In the genomic region with DNA sequence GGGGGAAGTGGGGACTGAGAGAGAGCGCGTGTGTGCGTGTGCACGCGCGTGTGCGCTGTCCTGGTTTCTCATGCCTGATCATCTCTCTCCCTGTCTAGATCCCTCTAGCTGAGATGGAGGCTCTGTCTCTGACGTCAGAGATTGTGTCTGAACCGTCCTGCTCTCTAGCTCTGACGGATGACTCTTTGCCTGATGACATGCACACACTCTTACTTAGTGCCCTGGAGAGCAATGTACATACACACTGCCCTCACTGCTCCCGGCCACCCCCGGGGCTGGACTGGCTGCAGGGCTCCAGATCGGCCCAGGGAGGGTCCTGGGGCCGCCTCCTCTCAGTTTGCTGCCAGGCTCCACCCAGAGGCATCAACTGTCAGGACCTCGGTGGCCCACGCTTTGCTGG, we compare ENCODE assay signal across 14 cellular contexts. TPM values are rescaled to one million over a fixed set of nuclear protein-coding genes. Genes with fewer than 3 reads are reported as not detected.
DNase-seq lines count a peak whose midpoint lies in the region; ATAC-seq and TF ChIP-seq lines count a peak whose summit lies in the region.
"Had no signal": no experiment of that assay in that cellular context is flagged by ENCODE, and none has a peak within 500 bp of the region (broad histone marks: within the 10 kb centered on the region; RNA-seq: fewer than 3 reads in every experiment).

No MANE protein-coding gene starts in this region.

- H2AFZ ChIP-seq in IMR-90 (replicated peaks; ENCODE audit: low read length, poor library complexity) = peak overlapping the region; percentile 48
- H2AFZ ChIP-seq: parathyroid adenoma had no signal

- H3K18ac ChIP-seq in IMR-90 (ENCODE audit: low read depth, low read length) (no peak overlapping the region), mesendoderm (ENCODE audit: low read length) (no peak overlapping the region)

- no peak for TF ChIP-seq POLR2A in IMR-90 (IDR thresholded peaks at IDR 0.05; ENCODE audit: low read depth, low read length)

- H2BK5ac ChIP-seq in IMR-90 (ENCODE audit: low read depth, low read length, poor library complexity, severe bottlenecking) (no peak overlapping the region), mesendoderm (ENCODE audit: low read length) (no peak overlapping the region)

- no peaks in the 10 kb centered on the region for H4K20me1 ChIP-seq in IMR-90 (ENCODE audit: insufficient read depth, low read length)

- dilution Hi-C loops in IMR-90 (cut with HindIII; ENCODE audit: low sequenced_read_pairs, unreplicated experiment) = no loop called here

- ATAC-seq in IMR-90 (ENCODE audit: low read depth) (0 out of 2 replicates have a peak, but pooled peaks have one; percentile 15), HG02885 (IDR thresholded peaks at IDR 0.05; ENCODE audit: poor library complexity, unreplicated experiment) (no peak)
- ATAC-seq: activated CD8-positive, alpha-beta T cell treated with anti-CD3 and anti-CD28 coated beads for 36 hours had no signal

- BruUV-seq in A673 (replicated peaks; lab: Mats Ljungman, UMichigan) = no TSS peak
- no TSS peak for BruUV-seq in IMR-90 (replicated peaks; lab: Mats Ljungman, UMichigan)

- H3K9ac ChIP-seq in IMR-90 (ENCODE audit: low read depth, low read length) = no peak overlapping the region
- H3K9ac ChIP-seq in mesendoderm (ENCODE audit: low read length) = peak overlapping the region; percentile 29
- H3K9ac ChIP-seq: parathyroid adenoma had no signal

- H3K79me1 ChIP-seq in IMR-90 (ENCODE audit: low read depth in 1 of 2, low read length in 2 of 2) (no peaks in the 10 kb centered on the region), mesendoderm (ENCODE audit: low read length) (no peaks in the 10 kb centered on the region)

- H3K4me3 ChIP-seq in A673 (ENCODE audit: low read depth, low read length, poor library complexity, severe bottlenecking) = no peak overlapping the region
- H3K4me3 ChIP-seq in IMR-90 (ENCODE audit: insufficient read depth, low read depth, low read length) = no peak overlapping the region
- no peak overlapping the region for H3K4me3 ChIP-seq in mesendoderm (ENCODE audit: low read length)
- H3K4me3 ChIP-seq in ascending aorta = no peak overlapping the region
- H3K4me3 ChIP-seq: cardiac muscle cell, lower lobe of right lung, tibial nerve had no signal

- H2BK15ac ChIP-seq in IMR-90 (ENCODE audit: low read depth, low read length) (no peak overlapping the region), mesendoderm (replicated peaks; ENCODE audit: low read depth) (no peak overlapping the region)

- H4K8ac ChIP-seq in IMR-90 (ENCODE audit: low read depth in 2 of 2, low read length in 2 of 2) (no peak overlapping the region), mesendoderm (ENCODE audit: low read depth, low read length) (no peak overlapping the region)

- DNase-seq in A673 (ENCODE audit: low spot score) (peak; percentile 40), IMR-90 (peak; percentile 50), mesendoderm (no peak), NCI-H1092 treated with DMSO at 0.1 percent for 48 hours (lab: John Stamatoyannopoulos, UW) (no peak), ascending aorta (ENCODE audit: low spot score in 2 of 2) (no peak), NOMO-1 (lab: John Stamatoyannopoulos, UW; ENCODE audit: unreplicated experiment in 2 of 2) (no peak)
- DNase-seq: activated CD8-positive, alpha-beta T cell treated with anti-CD3 and anti-CD28 coated beads for 36 hours; activated gamma-delta T cell; lower lobe of right lung had no signal

- H4K5ac ChIP-seq in IMR-90 (ENCODE audit: low read depth, low read length) (no peak overlapping the region), mesendoderm (ENCODE audit: low read length) (no peak overlapping the region)

- TF ChIP-seq CTCF in A673 (conservative IDR thresholded peaks at IDR 0.05; ENCODE audit: low read depth, low read length) = no peak
- no peak for TF ChIP-seq CTCF in IMR-90 (conservative IDR thresholded peaks at IDR 0.05; ENCODE audit: low read depth, low read length)
- TF ChIP-seq CTCF in ascending aorta (IDR thresholded peaks at IDR 0.05) = no peak

- H4K91ac ChIP-seq in IMR-90 (ENCODE audit: insufficient read depth, low read depth, low read length) = no peak overlapping the region

- H3K27ac ChIP-seq in A673 (ENCODE audit: low read depth, low read length, poor library complexity, severe bottlenecking) (no peak overlapping the region), IMR-90 (ENCODE audit: insufficient read depth, low read length) (no peak overlapping the region), angular gyrus (ENCODE audit: low read depth, low read length) (peak overlapping the region; percentile 63), mesendoderm (ENCODE audit: low read depth, low read length) (no peak overlapping the region), ascending aorta (no peak overlapping the region)
- H3K27ac ChIP-seq: cardiac muscle cell, lower lobe of right lung, parathyroid adenoma, tibial nerve had no signal

- H3K4me2 ChIP-seq in IMR-90 (ENCODE audit: low read depth, low read length) (no peak overlapping the region), mesendoderm (ENCODE audit: low read length) (no peak overlapping the region)

- H3K4me1 ChIP-seq in A673 (ENCODE audit: insufficient read depth, low read length, poor library complexity, severe bottlenecking) (peaks cover 20% of the 10 kb centered on the region), IMR-90 (ENCODE audit: control insufficient read depth, insufficient read depth, low read length) (peaks cover 2% of the 10 kb centered on the region), mesendoderm (ENCODE audit: control insufficient read depth, low read depth, low read length) (peaks cover 9% of the 10 kb centered on the region), ascending aorta (no peaks in the 10 kb centered on the region)
- H3K4me1 ChIP-seq: parathyroid adenoma had no signal

- H2BK120ac ChIP-seq in IMR-90 (ENCODE audit: low read depth, low read length) (no peak overlapping the region), mesendoderm (ENCODE audit: low read depth, low read length) (no peak overlapping the region)

- no peaks in the 10 kb centered on the region for H3K79me2 ChIP-seq in mesendoderm (ENCODE audit: control insufficient read depth, insufficient read depth, low read length)
- H3K79me2 ChIP-seq: parathyroid adenoma had no signal

- intact Hi-C loops in A673 (cut with micrococcal nuclease; ENCODE audit: unreplicated experiment) = no loop called here
- intact Hi-C loops in IMR-90 (cut with micrococcal nuclease) = no loop called here
- intact Hi-C loops in ascending aorta (cut with DNase I) = no loop called here

- H2AK5ac ChIP-seq in IMR-90 (ENCODE audit: low read depth, low read length) = no peak overlapping the region
- H2AK5ac ChIP-seq in mesendoderm (ENCODE audit: low read length) = no peak overlapping the region

- no peak overlapping the region for H3K14ac ChIP-seq in IMR-90 (replicated peaks; ENCODE audit: low read depth, low read length)

- no peak for TF ChIP-seq RAD21 in IMR-90 (IDR thresholded peaks at IDR 0.05; ENCODE audit: low read length)

- H3K36me3 ChIP-seq in A673 (ENCODE audit: insufficient read depth, low read length, poor library complexity, severe bottlenecking) (no peaks in the 10 kb centered on the region), IMR-90 (ENCODE audit: control insufficient read depth, insufficient read depth, low read length) (no peaks in the 10 kb centered on the region), mesendoderm (ENCODE audit: control insufficient read depth, insufficient read depth, low read length) (no peaks in the 10 kb centered on the region), ascending aorta (no peaks in the 10 kb centered on the region)
- H3K36me3 ChIP-seq: cardiac muscle cell, lower lobe of right lung, tibial nerve had no signal

- no peak overlapping the region for H3K4ac ChIP-seq in IMR-90 (ENCODE audit: low read depth, low read length)
- no peak overlapping the region for H3K4ac ChIP-seq in mesendoderm (ENCODE audit: low read depth, low read length)

- H3K27me3 ChIP-seq in A673 (replicated peaks; ENCODE audit: insufficient read depth, low read depth, low read length, poor library complexity) (no peaks in the 10 kb centered on the region), IMR-90 (ENCODE audit: control insufficient read depth, insufficient read depth, low read length) (no peaks in the 10 kb centered on the region; the same call in 1 of the 2 replicates), mesendoderm (ENCODE audit: insufficient read depth, low read length, poor library complexity) (no peaks in the 10 kb centered on the region), ascending aorta (no peaks in the 10 kb centered on the region)
- H3K27me3 ChIP-seq: cardiac muscle cell had no signal

- no CpG with 5 or more reads among the region's 16 CpGs for WGBS in IMR-90 (ENCODE audit: extremely low coverage in 2 of 2, insufficient read length in 1 of 2), 2 experiments
- no CpG with 5 or more reads among the region's 16 CpGs for WGBS in mesendoderm (ENCODE audit: extremely low coverage, insufficient coverage, low lambda C conversion rate)

- H3K56ac ChIP-seq in IMR-90 (ENCODE audit: extremely low read depth, insufficient read depth, low read length) = no peak overlapping the region
- H3K56ac ChIP-seq in mesendoderm (ENCODE audit: low read length) = peak overlapping the region; percentile 54

- H3K23ac ChIP-seq in IMR-90 (ENCODE audit: low read depth, low read length) (no peak overlapping the region), mesendoderm (ENCODE audit: low read length) (no peak overlapping the region)

- CTCF ChIA-PET in A673 (lab: Charles Lee) (interaction anchor here (0.7 kb wide), 1 partner anchor 9 kb away, joined by 3 read pairs; no protein-coding TSS in a partner anchor), IMR-90 (lab: Yijun Ruan, JAX) (no interaction called here)

- peaks cover 6% of the 10 kb centered on the region; the same call in 1 of the 2 replicates for H3K9me1 ChIP-seq in IMR-90 (ENCODE audit: insufficient read depth, low read length)

- H3K9me3 ChIP-seq in A673 (ENCODE audit: low read depth, low read length, poor library complexity, severe bottlenecking) (no peaks in the 10 kb centered on the region), IMR-90 (ENCODE audit: control insufficient read depth, insufficient read depth, low read length) (no peaks in the 10 kb centered on the region), ascending aorta (no peaks in the 10 kb centered on the region)
- H3K9me3 ChIP-seq: lower lobe of right lung, tibial nerve had no signal

- H2AK9ac ChIP-seq in IMR-90 (replicated peaks; ENCODE audit: low read depth, low read length, poor library complexity) = no peak overlapping the region

- POLR2A ChIA-PET in A673 (lab: Charles Lee; ENCODE audit: low non-redundant PET) (no interaction called here), IMR-90 (lab: Charles Lee; ENCODE audit: unreplicated experiment) (no interaction called here)

- no peak overlapping the region for H2BK20ac ChIP-seq in IMR-90 (ENCODE audit: low read depth, low read length)

- in situ Hi-C loops in IMR-90 (cut with MboI; ENCODE audit: low sequenced_read_pairs) = no loop called here

TF ChIP-seq in IMR-90, 13 proteins besides CTCF, POLR2A, EP300 and RAD21 (continues in another document):
- no peak for TF ChIP-seq SMC3 (IDR thresholded peaks at IDR 0.05; ENCODE audit: low read depth, low read length)

RNA-seq across cellular contexts. Expression of a gene that starts 13.1 kb away (rescaled TPM):
- total RNA-seq in A673 (2021) (0.56 and 1.2 TPM in 2 replicates), IMR-90 (2012; rRNA removed) (2.2 and 3.2 TPM in 2 replicates), ascending aorta (30.2 TPM)
- polyA plus RNA-seq in IMR-90 (2012; rRNA removed) = 6.0 and 6.6 TPM in 2 replicates
- 1.7 and 5.8 TPM in 2 replicates for polyA plus RNA-seq in IMR-90 (2012; cell fraction: cytosol; rRNA removed)
- polyA plus RNA-seq in IMR-90 (2012; cell fraction: nucleus; rRNA removed; ENCODE audit: low replicate concordance) = 61.3 and 69.4 TPM in 2 replicates
- 0.13 TPM for polyA plus RNA-seq in mesendoderm (2013, experiment 1 of 2)
- polyA plus RNA-seq in mesendoderm (2013, experiment 2 of 2) = 0.15 TPM
- total RNA-seq: activated CD8-positive, alpha-beta T cell treated with anti-CD3 and anti-CD28 coated beads for 36 hours; cardiac muscle cell had no signal

Comparison
In these comparisons a context has a peak if more than half of its experiments do, and no peak if none do; other contexts are left out.
1. DNase-seq: peak in A673 (single experiment) and IMR-90 (single experiment); none in mesendoderm (single experiment), NCI-H1092 treated with DMSO at 0.1 percent for 48 hours (single experiment), ascending aorta (0 of 2) and NOMO-1 (0 of 2).